Comparison of ENCODE assay signal across 23 cellular contexts in the genomic region with DNA sequence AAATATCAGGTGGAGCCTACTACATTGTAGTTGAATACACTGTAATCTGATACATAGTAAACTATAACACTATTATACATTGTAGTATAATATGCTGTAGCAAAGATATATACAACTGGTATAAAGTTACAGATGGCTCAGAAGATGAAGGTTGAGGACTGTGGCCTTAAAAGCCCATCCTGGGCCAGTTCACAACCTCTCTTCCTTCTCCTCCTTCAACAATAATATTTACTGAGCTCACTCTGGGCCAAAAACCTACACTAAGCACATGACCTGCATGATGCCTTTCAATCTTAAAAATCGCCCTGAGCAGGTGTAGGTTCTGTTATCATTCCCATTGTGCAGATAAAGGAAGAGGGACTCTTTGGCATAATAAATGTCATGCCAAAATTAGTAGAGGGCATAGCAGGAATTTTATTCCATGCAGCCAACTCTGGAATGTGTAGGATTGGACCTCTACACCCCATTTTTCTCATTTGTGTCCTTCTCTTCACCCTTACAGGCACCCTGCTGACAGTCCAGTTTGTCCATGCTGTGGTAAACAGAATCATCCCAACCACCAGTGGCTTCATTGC. TPM values are rescaled to one million over a fixed set of nuclear protein-coding genes. Genes with fewer than 3 reads are reported as not detected.
DNase-seq lines count a peak whose midpoint lies in the region; ATAC-seq, FAIRE-seq and TF ChIP-seq lines count a peak whose summit lies in the region.
"Had no signal": no experiment of that assay in that cellular context is flagged by ENCODE, and none has a peak within 500 bp of the region (broad histone marks: within the 10 kb centered on the region; RNA-seq: fewer than 3 reads in every experiment).

No MANE protein-coding gene starts in this region.

- H3K9me3 Mint-ChIP-seq in stimulated activated effector memory CD8-positive, alpha-beta T cell treated with anti-CD3 and anti-CD28 coated beads, Interleukin-12 subunit alpha, Interleukin-12 subunit beta, amount 100 ng/mL, for 72 hours, result no peaks in the 10 kb centered on the region
- H3K9me3 Mint-ChIP-seq: effector memory CD8-positive, alpha-beta T cell; nephron had no signal

- H3K27me3 ChIP-seq in bronchial epithelial cell (ENCODE audit: control insufficient read depth, insufficient read depth, low read length), result no peaks in the 10 kb centered on the region
- H3K27me3 ChIP-seq: adrenal gland, transverse colon had no signal

- no peaks in the 10 kb centered on the region for H3K36me3 ChIP-seq in bronchial epithelial cell (ENCODE audit: control insufficient read depth, insufficient read depth, low read length)
- H3K36me3 ChIP-seq: adrenal gland, transverse colon had no signal

- H3K4me3 ChIP-seq in bronchial epithelial cell (ENCODE audit: low read depth, low read length), result no peak overlapping the region
- H3K4me3 ChIP-seq: adrenal gland, transverse colon had no signal

- no peak for ATAC-seq in stimulated activated effector memory CD8-positive, alpha-beta T cell treated with anti-CD3 and anti-CD28 coated beads, Interleukin-12 subunit alpha, Interleukin-12 subunit beta, amount 100 ng/mL, for 72 hours
- ATAC-seq: effector memory CD8-positive, alpha-beta T cell; stimulated activated naive CD8-positive, alpha-beta T cell treated with anti-CD3 and anti-CD28 coated beads, Interleukin-15, amount 100 ng/mL, for 72 hours had no signal

- H3K36me3 Mint-ChIP-seq in stimulated activated effector memory CD8-positive, alpha-beta T cell treated with anti-CD3 and anti-CD28 coated beads, Interleukin-12 subunit alpha, Interleukin-12 subunit beta, amount 100 ng/mL, for 72 hours, result no peaks in the 10 kb centered on the region

- in situ Hi-C loops in KBM-7 (cut with MboI; ENCODE audit: low pct_unique_long_range_greater_than_20kb, low sequenced_read_pairs), result no loop called here

- H3K4me3 Mint-ChIP-seq in stimulated activated effector memory CD8-positive, alpha-beta T cell treated with anti-CD3 and anti-CD28 coated beads, Interleukin-12 subunit alpha, Interleukin-12 subunit beta, amount 100 ng/mL, for 72 hours, result no peak overlapping the region
- H3K4me3 Mint-ChIP-seq: effector memory CD8-positive, alpha-beta T cell; nephron; stimulated activated naive CD8-positive, alpha-beta T cell treated with anti-CD3 and anti-CD28 coated beads, Interleukin-15, amount 100 ng/mL, for 72 hours had no signal

- no peak for TF ChIP-seq CTCF in bronchial epithelial cell (IDR thresholded peaks at IDR 0.05; ENCODE audit: insufficient read depth, low read length, severe bottlenecking)

- H3K27ac Mint-ChIP-seq in stimulated activated effector memory CD8-positive, alpha-beta T cell treated with anti-CD3 and anti-CD28 coated beads, Interleukin-12 subunit alpha, Interleukin-12 subunit beta, amount 100 ng/mL, for 72 hours, result no peak overlapping the region
- H3K27ac Mint-ChIP-seq: effector memory CD8-positive, alpha-beta T cell; nephron; stimulated activated naive CD8-positive, alpha-beta T cell treated with anti-CD3 and anti-CD28 coated beads, Interleukin-15, amount 100 ng/mL, for 72 hours had no signal

- peak; percentile 32 for DNase-seq in ELR (ENCODE audit: low read depth)
- DNase-seq in NCI-H146 (lab: John Stamatoyannopoulos, UW), result peak; percentile 28
- no peak for DNase-seq in bronchial epithelial cell (ENCODE audit: low read depth)
- DNase-seq in kidney glomerular epithelial cell (lab: John Stamatoyannopoulos, UW), result peak; percentile 9
- DNase-seq in stimulated activated effector memory CD8-positive, alpha-beta T cell treated with anti-CD3 and anti-CD28 coated beads, Interleukin-12 subunit alpha, Interleukin-12 subunit beta, amount 100 ng/mL, for 72 hours (ENCODE audit: low spot score in 2 of 2), result no peak
- DNase-seq in KBM-7, result no peak
- no peak for DNase-seq in NCI-H748 treated with DMSO at 0.1 percent for 48 hours (lab: John Stamatoyannopoulos, UW)
- DNase-seq: activated CD8-positive, alpha-beta memory T cell treated with anti-CD3 and anti-CD28 coated beads, Interleukin-2, amount 50 U/mL, for 48 hours; activated gamma-delta T cell; adrenal gland; cerebellar nuclear complex; effector memory CD8-positive, alpha-beta T cell; foreskin melanocyte; hippocampal formation; NCI-H1694 treated with DMSO at 0.1 percent for 48 hours; NCI-H526; posterior cingulate gyrus; SHP77 treated with DMSO at 0.1 percent for 48 hours; stimulated activated CD4-positive, alpha-beta T cell treated with anti-CD3 and anti-CD28 coated beads, Interleukin-1b, Interleukin-23, amount 100 ng/mL, for 48 hours; stimulated activated naive CD8-positive, alpha-beta T cell treated with anti-CD3 and anti-CD28 coated beads, Interleukin-15, amount 100 ng/mL, for 72 hours; T-helper 1 cell; transverse colon had no signal

- FAIRE-seq in bronchial epithelial cell (lab: Jason Lieb, UNC), result peak; percentile 18

- H3K4me1 Mint-ChIP-seq in stimulated activated effector memory CD8-positive, alpha-beta T cell treated with anti-CD3 and anti-CD28 coated beads, Interleukin-12 subunit alpha, Interleukin-12 subunit beta, amount 100 ng/mL, for 72 hours, result no peaks in the 10 kb centered on the region
- H3K4me1 Mint-ChIP-seq: stimulated activated naive CD8-positive, alpha-beta T cell treated with anti-CD3 and anti-CD28 coated beads, Interleukin-15, amount 100 ng/mL, for 72 hours had no signal

RNA-seq across cellular contexts. Expression of a gene that starts 14.6 kb away (rescaled TPM):
- total RNA-seq in bronchial epithelial cell, result 18.4 and 28.8 TPM in 2 replicates

Comparison
In these comparisons a context has a peak if more than half of its experiments do, and no peak if none do; other contexts are left out.
1. DNase-seq: peak in ELR (single experiment), NCI-H146 (single experiment) and kidney glomerular epithelial cell (single experiment); none in bronchial epithelial cell (single experiment), stimulated activated effector memory CD8-positive, alpha-beta T cell treated with anti-CD3 and anti-CD28 coated beads, Interleukin-12 subunit alpha, Interleukin-12 subunit beta, amount 100 ng/mL, for 72 hours (0 of 2), KBM-7 (single experiment) and NCI-H748 treated with DMSO at 0.1 percent for 48 hours (single experiment).